In the genomic region with DNA sequence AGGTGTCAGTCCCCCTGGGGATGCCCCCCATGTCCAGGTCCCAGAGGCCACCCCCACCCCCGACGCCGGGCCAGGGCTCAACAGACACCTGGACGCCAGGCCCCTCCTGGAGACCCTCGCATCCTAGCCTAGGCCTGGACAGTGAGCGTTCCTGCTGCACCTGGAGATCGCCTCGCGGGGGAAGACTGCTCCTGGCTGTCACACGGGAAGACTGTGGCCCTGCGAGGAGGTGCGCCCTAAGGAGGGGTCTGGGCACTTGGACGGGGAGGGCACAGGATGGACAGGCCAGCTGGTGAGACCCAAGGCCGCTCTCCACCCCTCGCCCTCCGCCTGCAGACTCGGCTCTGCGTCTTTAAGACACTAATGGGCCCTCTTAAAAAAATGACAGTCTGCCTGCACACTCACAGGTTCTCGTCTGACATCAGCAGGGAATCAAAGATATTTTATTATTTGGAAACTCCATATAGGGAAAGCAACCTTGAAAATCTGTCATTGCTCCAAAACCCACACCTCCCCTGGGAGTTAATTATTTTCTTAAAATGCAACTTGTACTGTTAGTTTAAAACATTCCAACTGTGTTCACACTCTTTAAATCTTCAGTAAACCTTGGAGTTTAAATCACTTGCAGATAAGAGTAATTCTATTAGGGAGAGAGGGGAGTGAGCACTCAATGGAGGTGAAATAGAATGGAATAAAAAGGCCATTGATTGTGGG, we compare ENCODE assay signal across 34 cellular contexts. TPM values are rescaled to one million over a fixed set of nuclear protein-coding genes. Genes with fewer than 3 reads are reported as not detected.
DNase-seq lines count a peak whose midpoint lies in the region; ATAC-seq and TF ChIP-seq lines count a peak whose summit lies in the region.
"Had no signal": no experiment of that assay in that cellular context is flagged by ENCODE, and none has a peak within 500 bp of the region (broad histone marks: within the 10 kb centered on the region; RNA-seq: fewer than 3 reads in every experiment).

No MANE protein-coding gene starts in this region.

- H3K36me3 ChIP-seq in upper lobe of right lung, result no peaks in the 10 kb centered on the region
- H3K36me3 ChIP-seq: cardiac muscle cell, esophagus squamous epithelium, gastrocnemius medialis, transverse colon had no signal

- H3K4me3 Mint-ChIP-seq in osteocyte (ENCODE audit: unreplicated experiment), result no peak overlapping the region
- H3K4me3 Mint-ChIP-seq: activated CD4-positive, alpha-beta T cell treated with anti-CD3 and anti-CD28 coated beads, Interleukin-2, amount 10 ng/mL, durations not matched to agents 7 days and 5 days; activated naive CD8-positive, alpha-beta T cell; dendritic cell treated with granulocyte-macrophage colony-stimulating factor and Interleukin-4, amounts not matched to agents 40 ng/mL and 50 ng/mL, for 4 days; stimulated activated naive CD8-positive, alpha-beta T cell treated with anti-CD3 and anti-CD28 coated beads, Interleukin-15, Interleukin-2, amounts not matched to agents 100 ng/mL and 50 ng/mL, for 24 hours had no signal

- no peak for TF ChIP-seq CTCF in coronary artery (IDR thresholded peaks at IDR 0.05)
- TF ChIP-seq CTCF in osteocyte (IDR thresholded peaks at IDR 0.05), result no peak
- no peak for TF ChIP-seq CTCF in upper lobe of right lung (IDR thresholded peaks at IDR 0.05)

- H3K9me3 ChIP-seq in right cardiac atrium (ENCODE audit: control insufficient read depth, low read length), result no peaks in the 10 kb centered on the region
- H3K9me3 ChIP-seq in upper lobe of right lung, result no peaks in the 10 kb centered on the region
- H3K9me3 ChIP-seq: esophagus squamous epithelium, gastrocnemius medialis, psoas muscle, transverse colon had no signal

- H3K36me3 Mint-ChIP-seq in osteocyte (ENCODE audit: unreplicated experiment), result no peaks in the 10 kb centered on the region
- H3K36me3 Mint-ChIP-seq: activated naive CD8-positive, alpha-beta T cell had no signal

- DNase-seq in cardiac septum (ENCODE audit: low spot score) (peak; percentile 29), right cardiac atrium (no peak), coronary artery (ENCODE audit: low spot score) (peak; percentile 70), osteocyte (ENCODE audit: extremely low spot score, unreplicated experiment) (peak; percentile 83), upper lobe of right lung (peak; percentile 53), DMS153 treated with DMSO at 0.1 percent for 48 hours (lab: John Stamatoyannopoulos, UW; ENCODE audit: unreplicated experiment) (no peak), DMS53 treated with DMSO at 0.1 percent for 48 hours (lab: John Stamatoyannopoulos, UW; ENCODE audit: unreplicated experiment) (no peak), SKM-1 treated with dmso at 0.1 percent for 144 hours (lab: John Stamatoyannopoulos, UW; ENCODE audit: unreplicated experiment) (no peak)
- DNase-seq: ACHN; activated CD4-positive, alpha-beta T cell treated with anti-CD3 and anti-CD28 coated beads, Interleukin-2, amount 10 ng/mL, durations not matched to agents 7 days and 5 days; anterior cingulate cortex; esophagus squamous epithelium; GM23248; mesenchymal stem cell; MM.1S; NCI-H1417 treated with DMSO at 0.1 percent for 48 hours; NCI-H2107; NCI-H510A; OCI-M1; psoas muscle; SHP77; T-helper 9 cell; transverse colon had no signal

- no peaks in the 10 kb centered on the region for H3K4me1 Mint-ChIP-seq in osteocyte (ENCODE audit: unreplicated experiment)
- H3K4me1 Mint-ChIP-seq: activated CD4-positive, alpha-beta T cell treated with anti-CD3 and anti-CD28 coated beads, Interleukin-2, amount 10 ng/mL, durations not matched to agents 7 days and 5 days had no signal

- intact Hi-C loops in cardiac septum (cut with DNase I) (no loop called here), right cardiac atrium (cut with DNase I) (no loop called here), upper lobe of right lung (cut with DNase I) (no loop called here)

- no peak overlapping the region for H3K4me3 ChIP-seq in right cardiac atrium (ENCODE audit: low read length)
- no peak overlapping the region for H3K4me3 ChIP-seq in coronary artery
- no peak overlapping the region for H3K4me3 ChIP-seq in upper lobe of right lung
- H3K4me3 ChIP-seq: cardiac muscle cell, esophagus squamous epithelium, gastrocnemius medialis, GM23248, hepatocyte, psoas muscle, transverse colon had no signal

- H3K9me3 Mint-ChIP-seq in osteocyte (ENCODE audit: unreplicated experiment), result no peaks in the 10 kb centered on the region
- H3K9me3 Mint-ChIP-seq: activated CD4-positive, alpha-beta T cell treated with anti-CD3 and anti-CD28 coated beads, Interleukin-2, amount 10 ng/mL, durations not matched to agents 7 days and 5 days; dendritic cell treated with granulocyte-macrophage colony-stimulating factor and Interleukin-4, amounts not matched to agents 40 ng/mL and 50 ng/mL, for 4 days; stimulated activated naive CD8-positive, alpha-beta T cell treated with anti-CD3 and anti-CD28 coated beads, Interleukin-15, Interleukin-2, amounts not matched to agents 100 ng/mL and 50 ng/mL, for 24 hours had no signal

- H3K27ac Mint-ChIP-seq in osteocyte (ENCODE audit: unreplicated experiment), result no peak overlapping the region
- H3K27ac Mint-ChIP-seq: activated CD4-positive, alpha-beta T cell treated with anti-CD3 and anti-CD28 coated beads, Interleukin-2, amount 10 ng/mL, durations not matched to agents 7 days and 5 days; activated naive CD8-positive, alpha-beta T cell; dendritic cell treated with granulocyte-macrophage colony-stimulating factor and Interleukin-4, amounts not matched to agents 40 ng/mL and 50 ng/mL, for 4 days; stimulated activated naive CD8-positive, alpha-beta T cell treated with anti-CD3 and anti-CD28 coated beads, Interleukin-15, Interleukin-2, amounts not matched to agents 100 ng/mL and 50 ng/mL, for 24 hours had no signal

- H3K27me3 Mint-ChIP-seq in osteocyte (ENCODE audit: unreplicated experiment), result no peaks in the 10 kb centered on the region
- H3K27me3 Mint-ChIP-seq: activated naive CD8-positive, alpha-beta T cell; stimulated activated naive CD8-positive, alpha-beta T cell treated with anti-CD3 and anti-CD28 coated beads, Interleukin-15, Interleukin-2, amounts not matched to agents 100 ng/mL and 50 ng/mL, for 24 hours had no signal

- H3K4me1 ChIP-seq in right cardiac atrium (ENCODE audit: control insufficient read depth, insufficient read depth, low read length), result no peaks in the 10 kb centered on the region
- no peaks in the 10 kb centered on the region for H3K4me1 ChIP-seq in upper lobe of right lung
- H3K4me1 ChIP-seq: esophagus squamous epithelium, gastrocnemius medialis, psoas muscle, transverse colon had no signal

- ATAC-seq in right cardiac atrium (no peak), upper lobe of right lung (no peak)
- ATAC-seq: gastrocnemius medialis, left colon, psoas muscle had no signal

- H3K27me3 ChIP-seq in right cardiac atrium (ENCODE audit: control insufficient read depth, insufficient read depth) (no peaks in the 10 kb centered on the region), upper lobe of right lung (peaks cover 6% of the 10 kb centered on the region)
- H3K27me3 ChIP-seq: cardiac muscle cell, hepatocyte had no signal

- WGBS in right cardiac atrium, result 81% methylated on average over 19 of the region's 19 CpGs

- H3K27ac ChIP-seq in right cardiac atrium (ENCODE audit: low read length) (no peak overlapping the region), coronary artery (no peak overlapping the region), upper lobe of right lung (no peak overlapping the region)
- H3K27ac ChIP-seq: cardiac muscle cell, esophagus squamous epithelium, gastrocnemius medialis, GM23248, hepatocyte, HL-60, KMS-11, psoas muscle, transverse colon, VCaP had no signal

RNA-seq across cellular contexts. Expression of a gene that starts 45.6 kb away (rescaled TPM):
- total RNA-seq in cardiac septum, result not detected
- total RNA-seq in right cardiac atrium, result not detected
- not detected for polyA plus RNA-seq in right cardiac atrium
- total RNA-seq in osteocyte, result not detected in 2 replicates
- total RNA-seq in upper lobe of right lung, result not detected
- total RNA-seq: activated CD4-positive, alpha-beta T cell treated with anti-CD3 and anti-CD28 coated beads, Interleukin-2, amount 10 ng/mL, durations not matched to agents 7 days and 5 days; cardiac muscle cell; esophagus squamous epithelium; gastrocnemius medialis; GM23248; hepatocyte; left colon; psoas muscle; transverse colon had no signal
- polyA plus RNA-seq: BJ, cardiac muscle cell, GM23248, hepatocyte, psoas muscle had no signal

Comparison
In these comparisons a context has a peak if more than half of its experiments do, and no peak if none do; other contexts are left out.
1. DNase-seq: peak in cardiac septum (single experiment), coronary artery (single experiment), osteocyte (single experiment) and upper lobe of right lung (single experiment); none in right cardiac atrium (0 of 3), DMS153 treated with DMSO at 0.1 percent for 48 hours (single experiment), DMS53 treated with DMSO at 0.1 percent for 48 hours (single experiment) and SKM-1 treated with dmso at 0.1 percent for 144 hours (single experiment).